In genomic region chr2:31069926-31070325, GRCh38 we compare ENCODE assay signal across 6 cellular contexts.
"Had no signal": no experiment of that assay in that cellular context is flagged by ENCODE, and none has a peak within 500 bp of the region (broad histone marks: within the 10 kb centered on the region; RNA-seq: fewer than 3 reads in every experiment).

No MANE protein-coding gene starts in this region.

- H3K36me3 ChIP-seq: HAP-1 had no signal

- H3K9ac ChIP-seq: GM23248 had no signal

- H3K27ac ChIP-seq: GM23248 had no signal

- H2AFZ ChIP-seq: GM23248 had no signal

- H3K9me3 ChIP-seq: HAP-1 had no signal

- H3K4me1 ChIP-seq: HAP-1 had no signal

- DNase-seq: GM23248, GOT3, H7, IMR-90 had no signal

- H3K4me3 ChIP-seq: GM23248, HAP-1 had no signal

- FAIRE-seq: HTR-8/SVneo had no signal
